In genomic region chr17:48725294-48726064, GRCh38 we compare ENCODE assay signal across 1 cellular context.
TF ChIP-seq lines count a peak whose summit lies in the region.

No MANE protein-coding gene starts in this region.

TF ChIP-seq in H1, 55 proteins besides CTCF, POLR2A, EP300 and RAD21:
- no peak for TF ChIP-seq RBBP5 (IDR thresholded peaks at IDR 0.05; ENCODE audit: borderline replicate concordance, low read depth, low read length)
- no peak for TF ChIP-seq CTBP2 (IDR thresholded peaks at IDR 0.05; ENCODE audit: borderline replicate concordance, insufficient read depth, insufficient read length, low read length)
- TF ChIP-seq CREB1 (IDR thresholded peaks at IDR 0.05) = no peak
- TF ChIP-seq FOSL1 (IDR thresholded peaks at IDR 0.05; ENCODE audit: insufficient read depth, low read depth, low read length) = no peak
- no peak for TF ChIP-seq SP4 (IDR thresholded peaks at IDR 0.05; ENCODE audit: low read length)
- TF ChIP-seq CBX8 (IDR thresholded peaks at IDR 0.05; ENCODE audit: borderline replicate concordance, low read depth, low read length) = no peak
- TF ChIP-seq PHF8 (conservative IDR thresholded peaks at IDR 0.05; ENCODE audit: low read depth, low read length) = no peak
- no peak for TF ChIP-seq BRCA1 (IDR thresholded peaks at IDR 0.05; ENCODE audit: low read depth, low read length)
- no peak for TF ChIP-seq SIX5 (IDR thresholded peaks at IDR 0.05; ENCODE audit: low read depth, low read length)
- no peak for TF ChIP-seq SIRT6 (IDR thresholded peaks at IDR 0.05; ENCODE audit: low read length)
- no peak for TF ChIP-seq BACH1 (IDR thresholded peaks at IDR 0.05; ENCODE audit: low read length)
- no peak for TF ChIP-seq GABPA (IDR thresholded peaks at IDR 0.05; ENCODE audit: borderline replicate concordance, insufficient read depth, low read length)
- TF ChIP-seq KDM4A (IDR thresholded peaks at IDR 0.05; ENCODE audit: low read depth, low read length, severe bottlenecking) = no peak
- no peak for TF ChIP-seq ATF3 (IDR thresholded peaks at IDR 0.05; ENCODE audit: insufficient read depth, low read depth, low read length)
- peak; percentile 82 for TF ChIP-seq RNF2 (IDR thresholded peaks at IDR 0.05; ENCODE audit: borderline replicate concordance, low read depth, low read length, missing control alignments, poor library complexity, severe bottlenecking)
- TF ChIP-seq HDAC2 (IDR thresholded peaks at IDR 0.05; ENCODE audit: borderline replicate concordance in 1 of 2, low read depth in 2 of 2, low read length in 2 of 2) = no peak
- TF ChIP-seq HDAC6 (IDR thresholded peaks at IDR 0.05; ENCODE audit: low read depth, low read length) = no peak
- TF ChIP-seq ATF2 (IDR thresholded peaks at IDR 0.05; ENCODE audit: low read length) = no peak
- peak; percentile 94 for TF ChIP-seq SUZ12 (IDR thresholded peaks at IDR 0.05; ENCODE audit: low read length)
- no peak for TF ChIP-seq GTF2F1 (IDR thresholded peaks at IDR 0.05; ENCODE audit: borderline replicate concordance, low read depth, low read length)
- no peak for TF ChIP-seq SRF (IDR thresholded peaks at IDR 0.05; ENCODE audit: low read depth, low read length)
- peak; percentile 98 for TF ChIP-seq EZH2 (IDR thresholded peaks at IDR 0.05; ENCODE audit: low read depth, low read length, severe bottlenecking)
- TF ChIP-seq TEAD4 (IDR thresholded peaks at IDR 0.05; ENCODE audit: low read depth, low read length) = no peak
